ENCODE assay signal across 24 cellular contexts in the genomic region with DNA sequence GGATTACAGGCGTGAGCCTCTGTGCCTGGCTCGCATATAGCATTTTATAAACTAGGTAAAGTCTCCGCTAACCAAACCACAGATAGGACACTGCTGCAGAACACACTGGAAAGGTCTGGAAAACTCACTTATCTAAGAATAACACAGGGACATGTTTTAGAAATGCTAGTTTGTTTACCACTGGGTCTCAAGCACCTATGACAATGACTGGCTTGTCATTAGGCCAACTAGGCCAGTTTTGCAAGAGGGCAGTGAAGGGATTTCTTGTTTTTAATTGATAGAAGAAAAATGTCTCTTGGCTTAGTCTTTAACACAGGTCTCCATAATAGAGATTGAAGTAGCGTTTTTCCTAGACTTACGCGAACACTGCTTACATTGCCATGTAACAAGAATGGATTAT.
A peak's percentile ranks its signal among the peaks of the same experiment; 100 is the strongest.
DNase-seq lines count a peak whose midpoint lies in the region; ATAC-seq, FAIRE-seq and TF ChIP-seq lines count a peak whose summit lies in the region.
"Had no signal": no experiment of that assay in that cellular context is flagged by ENCODE, and none has a peak within 500 bp of the region (broad histone marks: within the 10 kb centered on the region; RNA-seq: fewer than 3 reads in every experiment).

No MANE protein-coding gene starts in this region.

- TF ChIP-seq EP300 in HepG2 (IDR thresholded peaks at IDR 0.05; ENCODE audit: low read depth in 2 of 2, low read length in 2 of 2) (no peak), HepG2 (CRISPR knock-in tag; IDR thresholded peaks at IDR 0.05; ENCODE audit: borderline replicate concordance) (no peak), K562 (IDR thresholded peaks at IDR 0.05; ENCODE audit: low read length) (no peak)

- H3K9me3 ChIP-seq in liver (ENCODE audit: control insufficient read depth in 4 of 4, low read length in 3 of 4) (no peaks in the 10 kb centered on the region), HepG2 (ENCODE audit: low read length) (no peaks in the 10 kb centered on the region), K562 (replicated peaks; ENCODE audit: control insufficient read depth, insufficient read depth, low read depth, low read length) (no peaks in the 10 kb centered on the region), thyroid gland (no peaks in the 10 kb centered on the region)
- H3K9me3 ChIP-seq: BLaER1 had no signal

- CTCF ChIA-PET in HepG2 (lab: Yijun Ruan, JAX; ENCODE audit: low intra/inter-chr PET ratio, low total read pairs) (no interaction called here), K562 (lab: Yijun Ruan, JAX; ENCODE audit: low intra/inter-chr PET ratio) (no interaction called here)

- H3K4me1 ChIP-seq in liver (ENCODE audit: control insufficient read depth in 4 of 4, insufficient read depth in 4 of 4, low read length in 3 of 4), result peaks cover 9 to 45% (median 29%) of the 10 kb centered on the region in 4 donors
- peaks cover 20% of the 10 kb centered on the region for H3K4me1 ChIP-seq in HepG2 (ENCODE audit: insufficient read depth, low read length)
- no peaks in the 10 kb centered on the region for H3K4me1 ChIP-seq in K562 (replicated peaks in 1 of 2; ENCODE audit: control insufficient read depth in 2 of 2, insufficient read depth in 2 of 2, low read length in 2 of 2)
- peaks cover 0 to 9% of the 10 kb centered on the region in 2 donors for H3K4me1 ChIP-seq in thyroid gland
- no peaks in the 10 kb centered on the region for H3K4me1 ChIP-seq in GM23338 (ENCODE audit: insufficient read depth)
- H3K4me1 ChIP-seq: BLaER1 had no signal

- in situ Hi-C loops in HepG2 (cut with HindIII; ENCODE audit: extremely low pct_ligation_motif_present, low pct_unique_long_range_greater_than_20kb), result no loop called here
- in situ Hi-C loops in K562 (cut with MboI), result no loop called here

- TF ChIP-seq CTCF in liver (IDR thresholded peaks at IDR 0.05; ENCODE audit: low read depth, low read length, missing input control) (no peak), HepG2 (CRISPR knock-in tag; IDR thresholded peaks at IDR 0.05) (no peak), K562 (IDR thresholded peaks at IDR 0.05 in 2 of 3, conservative IDR thresholded peaks at IDR 0.05 in 1 of 3; ENCODE audit: insufficient read depth in 2 of 3, low read depth in 1 of 3, low read length in 3 of 3) (no peak), thyroid gland (IDR thresholded peaks at IDR 0.05) (no peak), GM20000 (IDR thresholded peaks at IDR 0.05; ENCODE audit: extremely low read depth, missing control alignments) (no peak), GM23338 (conservative IDR thresholded peaks at IDR 0.05; ENCODE audit: low read depth in 2 of 2) (no peak)

- H3K4me2 ChIP-seq in HepG2 (ENCODE audit: low read depth, low read length), result no peak overlapping the region
- H3K4me2 ChIP-seq in K562 (ENCODE audit: insufficient read depth, low read length), result no peak overlapping the region
- no peak overlapping the region for H3K4me2 ChIP-seq in GM23338
- H3K4me2 ChIP-seq: BLaER1 had no signal

- no peaks in the 10 kb centered on the region; the same call in 2 of the 3 replicates for H3K36me3 Mint-ChIP-seq in GM23338 (ENCODE audit: low read depth)

- H3K27ac ChIP-seq in liver (ENCODE audit: low read depth in 1 of 2, low read length in 2 of 2) (peak overlapping the region; percentile 64 to 91), HepG2 (ENCODE audit: extremely low read length, insufficient read depth, low read length) (no peak overlapping the region), K562 (ENCODE audit: extremely low read depth, low read depth, low read length) (no peak overlapping the region), thyroid gland (peak overlapping the region in 1 of 3 donors; percentile 43), GM23338 (ENCODE audit: low read depth) (no peak overlapping the region)
- H3K27ac ChIP-seq: 22Rv1, BLaER1, GM23248 had no signal

- no peak overlapping the region for H3K4me3 ChIP-seq in liver (ENCODE audit: low read depth in 1 of 3, low read length in 3 of 3)
- H3K4me3 ChIP-seq in HepG2 (replicated peaks in 1 of 3; ENCODE audit: insufficient read depth in 1 of 3, low read depth in 2 of 3, low read length in 3 of 3), result no peak overlapping the region
- no peak overlapping the region for H3K4me3 ChIP-seq in K562
- H3K4me3 ChIP-seq in thyroid gland (replicated peaks in 1 of 3), result no peak overlapping the region
- no peak overlapping the region for H3K4me3 ChIP-seq in GM23338
- H3K4me3 ChIP-seq: BLaER1, GM23248 had no signal

- BruUV-seq in HepG2 (replicated peaks; lab: Mats Ljungman, UMichigan) (no TSS peak), K562 (replicated peaks; lab: Mats Ljungman, UMichigan) (no TSS peak)

- H3K79me2 ChIP-seq in HepG2 (ENCODE audit: insufficient read depth, low read length) (no peaks in the 10 kb centered on the region), K562 (ENCODE audit: control insufficient read depth, insufficient read depth, low read length) (no peaks in the 10 kb centered on the region), GM23338 (replicated peaks; ENCODE audit: insufficient read depth) (no peaks in the 10 kb centered on the region)

- H3F3A ChIP-seq in GM23338 (replicated peaks; ENCODE audit: low read depth), result no peaks in the 10 kb centered on the region

- no peak for TF ChIP-seq POLR2A in HepG2 (IDR thresholded peaks at IDR 0.05; ENCODE audit: insufficient read depth in 1 of 2, low read depth in 2 of 2, low read length in 2 of 2)
- TF ChIP-seq POLR2A in K562 (conservative IDR thresholded peaks at IDR 0.05), result no peak
- TF ChIP-seq POLR2A in thyroid gland (IDR thresholded peaks at IDR 0.05), result no peak

- H3K4me3 Mint-ChIP-seq in GM23338, result no peak overlapping the region
- H3K4me3 Mint-ChIP-seq: B cell; CD14-positive monocyte; CD4-positive, alpha-beta T cell; CD8-positive, alpha-beta memory T cell; H9 had no signal

- no peak overlapping the region for H2AFZ ChIP-seq in HepG2 (ENCODE audit: low read length)
- no peak overlapping the region for H2AFZ ChIP-seq in K562 (ENCODE audit: low read depth, low read length)
- no peak overlapping the region for H2AFZ ChIP-seq in GM23338
- H2AFZ ChIP-seq: GM23248 had no signal

- WGBS in liver, result 89% methylated on average over 6 of the region's 6 CpGs
- 99% methylated on average over 6 of the region's 6 CpGs for WGBS in HepG2 (ENCODE audit: low lambda C conversion rate)
- 94% methylated on average over 6 of the region's 6 CpGs for WGBS in K562 (ENCODE audit: insufficient coverage, low coverage, missing lambda C conversion rate)
- WGBS in thyroid gland, 2 donors, result 94 to 98% methylated on average over 6 of the region's 6 CpGs

- H3K9ac ChIP-seq in liver (ENCODE audit: low read depth in 1 of 2, low read length in 2 of 2) (no peak overlapping the region), HepG2 (ENCODE audit: insufficient read depth, low read depth, low read length) (no peak overlapping the region), K562 (ENCODE audit: insufficient read depth in 1 of 2, low read depth in 2 of 2, low read length in 2 of 2) (no peak overlapping the region)
- H3K9ac ChIP-seq: BLaER1, GM23248 had no signal

- H3K9me1 ChIP-seq in K562 (ENCODE audit: control insufficient read depth, insufficient read depth, low read length), result no peaks in the 10 kb centered on the region

- POLR2A ChIA-PET in HepG2 (lab: Yijun Ruan, JAX), result no interaction called here
- POLR2A ChIA-PET in K562 (lab: Yijun Ruan, JAX), result no interaction called here

- peaks cover 8% of the 10 kb centered on the region for H3K27me3 Mint-ChIP-seq in GM23338 (ENCODE audit: insufficient read depth, low read depth, poor library complexity)
- H3K27me3 Mint-ChIP-seq: B cell; CD4-positive, alpha-beta T cell; CD8-positive, alpha-beta memory T cell had no signal

- no peak overlapping the region for H3K27ac Mint-ChIP-seq in GM23338
- H3K27ac Mint-ChIP-seq: B cell; CD14-positive monocyte; CD4-positive, alpha-beta T cell had no signal

- H3K4me1 Mint-ChIP-seq in GM23338, result peaks cover 27% of the 10 kb centered on the region

- FAIRE-seq in HepG2 (lab: Jason Lieb, UNC), result no peak
- no peak for FAIRE-seq in K562 (lab: Jason Lieb, UNC)
- FAIRE-seq: D721Med, GM12891, GM18507 had no signal

- TF ChIP-seq RAD21 in liver (IDR thresholded peaks at IDR 0.05) (no peak), HepG2 (CRISPR knock-in tag; IDR thresholded peaks at IDR 0.05) (no peak), K562 (CRISPR knock-in tag; conservative IDR thresholded peaks at IDR 0.05 in 1 of 2, IDR thresholded peaks at IDR 0.05 in 1 of 2) (no peak)

- ATAC-seq in HepG2 (no peak), K562 (no peak), left lobe of liver (peak; percentile 25), GM23338 (no peak)
- ATAC-seq: HCT116 had no signal

- peaks cover 3% of the 10 kb centered on the region; the same call in 1 of the 2 replicates for H4K20me1 ChIP-seq in HepG2 (ENCODE audit: insufficient read depth, low read length)
- no peaks in the 10 kb centered on the region for H4K20me1 ChIP-seq in K562 (replicated peaks; ENCODE audit: control insufficient read depth, insufficient read depth, low read length)
- H4K20me1 ChIP-seq in GM23338 (replicated peaks; ENCODE audit: insufficient read depth), result peaks cover 5% of the 10 kb centered on the region; the same call in 1 of the 2 replicates

- H3K27me3 ChIP-seq in liver (ENCODE audit: control insufficient read depth in 4 of 4, insufficient read depth in 4 of 4, low read length in 3 of 4) (no peaks in the 10 kb centered on the region), HepG2 (ENCODE audit: control insufficient read depth in 1 of 2, insufficient read depth in 2 of 2, low read length in 2 of 2) (no peaks in the 10 kb centered on the region), K562 (ENCODE audit: control insufficient read depth in 2 of 2, insufficient read depth in 2 of 2, low read length in 2 of 2) (no peaks in the 10 kb centered on the region), thyroid gland (no peaks in the 10 kb centered on the region), GM23338 (ENCODE audit: insufficient read depth) (no peaks in the 10 kb centered on the region)
- H3K27me3 ChIP-seq: BLaER1 had no signal

- no peaks in the 10 kb centered on the region for H3K9me2 ChIP-seq in GM23338 (ENCODE audit: insufficient read depth)

- H3K36me3 ChIP-seq in liver (ENCODE audit: control insufficient read depth in 4 of 4, insufficient read depth in 3 of 4, low read depth in 1 of 4, low read length in 3 of 4) (no peaks in the 10 kb centered on the region), HepG2 (replicated peaks in 1 of 2; ENCODE audit: control insufficient read depth in 1 of 2, insufficient read depth in 2 of 2, low read length in 2 of 2) (peaks cover 3 to 15% of the 10 kb centered on the region in 2 experiments; a peak in 4 of 5 replicates), K562 (ENCODE audit: control insufficient read depth, insufficient read depth, low read length) (peaks cover 3% of the 10 kb centered on the region; the same call in 1 of the 3 replicates), thyroid gland (no peaks in the 10 kb centered on the region), GM23338 (ENCODE audit: insufficient read depth) (no peaks in the 10 kb centered on the region)

- H3K9me3 Mint-ChIP-seq in GM23338, result no peaks in the 10 kb centered on the region
- H3K9me3 Mint-ChIP-seq: CD14-positive monocyte; CD4-positive, alpha-beta T cell; CD8-positive, alpha-beta memory T cell; H9 had no signal

- DNase-seq in HepG2 (ENCODE audit: low spot score) (no peak), K562 (ENCODE audit: extremely low read depth in 1 of 4, low spot score in 3 of 4) (no peak), left lobe of liver (ENCODE audit: low spot score) (peak; percentile 56), thyroid gland (peak; percentile 19 to 40), NCI-H510A (lab: John Stamatoyannopoulos, UW) (no peak), GM20000 (ENCODE audit: low spot score) (no peak), GM23338 (ENCODE audit: low spot score) (no peak)
- DNase-seq: CD4-positive, alpha-beta T cell; CD8-positive, alpha-beta memory T cell; DMS 273 treated with DMSO at 0.1 percent for 48 hours; DMS53; DMS79 treated with DMSO at 0.1 percent for 48 hours; GF-D8; GM23248; H9 had no signal

- intact Hi-C loops in HepG2 (cut with micrococcal nuclease; ENCODE audit: unreplicated experiment) (no loop called here), K562 (cut with micrococcal nuclease) (no loop called here), thyroid gland (cut with DNase I) (no loop called here)

Comparison
In these comparisons a context has a peak if more than half of its experiments do, and no peak if none do; other contexts are left out.
1. H3K27ac ChIP-seq: peak in liver (2 of 2); none in HepG2 (single experiment), K562 (single experiment) and GM23338 (single experiment).
2. DNase-seq: peak in left lobe of liver (single experiment) and thyroid gland (2 of 2); none in HepG2 (single experiment), K562 (0 of 4), NCI-H510A (single experiment), GM20000 (single experiment) and GM23338 (single experiment).